ENCODE assay signal across 1 cellular context in genomic region chr19:35543280-35544109, GRCh38.
A peak's percentile ranks its signal among the peaks of the same experiment; 100 is the strongest.
TF ChIP-seq lines count a peak whose summit lies in the region.

No MANE protein-coding gene starts in this region.

TF ChIP-seq in HEK293, 187 proteins besides CTCF, POLR2A, EP300 and RAD21 (continued from another document):
- TF ChIP-seq INSM2 (tag by site-specific recombination; IDR thresholded peaks at IDR 0.05) (no peak), ZNF580 (tag by site-specific recombination; IDR thresholded peaks at IDR 0.05) (0 out of 2 replicates have a peak, but pooled peaks have one; percentile 13), ZNF311 (tag by site-specific recombination; IDR thresholded peaks at IDR 0.05; ENCODE audit: borderline replicate concordance) (no peak), ZNF623 (tag by site-specific recombination; IDR thresholded peaks at IDR 0.05) (peak; percentile 99)
TF ChIP-seq in HEK293: peak in this region for 2.
